Comparison of ENCODE assay signal across 2 cellular contexts in genomic region chr15:84847382-84847781, GRCh38.
TF ChIP-seq lines count a peak whose summit lies in the region.

No MANE protein-coding gene starts in this region.

TF ChIP-seq in HCT116, 20 proteins besides CTCF, POLR2A, EP300 and RAD21:
- no peak for TF ChIP-seq SP1 (IDR thresholded peaks at IDR 0.05; ENCODE audit: low read depth)
- no peak for TF ChIP-seq EZH2phosphoT487 (IDR thresholded peaks at IDR 0.05; ENCODE audit: borderline replicate concordance)
- TF ChIP-seq CBX3 (IDR thresholded peaks at IDR 0.05; ENCODE audit: low read depth) = peak; percentile 81; the same call in 1 of the 2 replicates

TF ChIP-seq in GM12878, 131 proteins besides CTCF, POLR2A, EP300 and RAD21:
- TF ChIP-seq BCLAF1 (IDR thresholded peaks at IDR 0.05) (no peak), MXI1 (IDR thresholded peaks at IDR 0.05; ENCODE audit: low read depth, low read length) (no peak), JUNB (IDR thresholded peaks at IDR 0.05) (no peak), ZSCAN29 (IDR thresholded peaks at IDR 0.05) (no peak), CBX5 (IDR thresholded peaks at IDR 0.05; ENCODE audit: low read depth) (0 out of 2 replicates have a peak, but pooled peaks have one; percentile 48), E4F1 (IDR thresholded peaks at IDR 0.05; ENCODE audit: borderline replicate concordance, partially characterized antibody) (no peak), HSF1 (IDR thresholded peaks at IDR 0.05; ENCODE audit: low read depth, low read length) (no peak)
